ENCODE assay signal across 31 cellular contexts in the genomic region with DNA sequence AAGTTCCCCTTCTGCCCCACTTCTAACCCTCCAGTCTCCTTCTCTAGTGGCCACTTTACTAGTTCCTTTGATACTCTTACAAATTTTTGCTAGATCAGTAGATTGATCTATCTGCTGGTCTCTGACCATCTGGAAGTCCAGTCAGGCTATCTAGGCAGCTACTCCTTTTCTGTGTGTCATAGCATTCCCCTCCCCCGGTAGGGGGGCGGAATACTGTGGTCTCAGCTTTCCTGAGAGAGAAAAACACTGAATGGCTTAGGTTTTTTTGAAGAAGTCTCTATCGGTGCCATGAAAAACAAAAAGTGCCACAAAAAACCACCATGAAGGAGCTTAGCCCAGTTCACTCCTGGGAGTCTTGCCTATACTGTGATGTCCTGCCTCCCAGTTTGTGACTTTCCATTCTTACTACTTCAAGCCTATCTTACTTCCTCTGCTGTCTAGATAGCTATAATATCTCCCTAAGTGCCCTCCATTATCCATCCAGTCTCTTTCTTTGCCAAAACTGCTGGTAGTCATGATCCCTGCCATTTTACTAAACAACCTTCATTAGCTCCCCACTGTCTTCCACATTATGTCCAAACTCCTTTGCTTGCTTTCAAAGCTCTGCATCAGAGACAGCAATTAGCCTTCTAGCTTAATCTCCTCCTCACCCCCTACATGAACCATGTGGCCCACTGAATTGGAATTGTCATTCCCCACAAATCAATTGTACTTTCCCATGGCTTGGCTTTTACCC. TPM values are rescaled to one million over a fixed set of nuclear protein-coding genes. Genes with fewer than 3 reads are reported as not detected.
DNase-seq lines count a peak whose midpoint lies in the region; TF ChIP-seq lines count a peak whose summit lies in the region.
"Had no signal": no experiment of that assay in that cellular context is flagged by ENCODE, and none has a peak within 500 bp of the region (broad histone marks: within the 10 kb centered on the region; RNA-seq: fewer than 3 reads in every experiment).

No MANE protein-coding gene starts in this region.

- H2AFZ ChIP-seq in H9 (ENCODE audit: low read length): no peak overlapping the region
- H2AFZ ChIP-seq: parathyroid adenoma had no signal

- no peak overlapping the region for H2AK5ac ChIP-seq in H9 (ENCODE audit: insufficient read length, low read length)

- H2BK12ac ChIP-seq in H9 (ENCODE audit: insufficient read length, low read depth, low read length): no peak overlapping the region

- no peaks in the 10 kb centered on the region for H3K4me1 ChIP-seq in H9 (ENCODE audit: insufficient read depth, low read length)
- H3K4me1 ChIP-seq: ascending aorta, gastrocnemius medialis, parathyroid adenoma, testis had no signal

- H3K9me3 ChIP-seq in AG04450 (ENCODE audit: control insufficient read depth, insufficient read depth, low read length): no peaks in the 10 kb centered on the region
- H3K9me3 ChIP-seq in H9 (ENCODE audit: control insufficient read depth, low read depth, low read length): no peaks in the 10 kb centered on the region
- H3K9me3 ChIP-seq: ascending aorta, gastrocnemius medialis, MG63, testis had no signal

- no peak overlapping the region for H4K91ac ChIP-seq in H9 (ENCODE audit: insufficient read length, low read depth, low read length)

- peak overlapping the region in 2 of 3 experiments; percentile 12 to 46; a peak in 3 of 7 replicates for H3K27ac Mint-ChIP-seq in H9
- no peak overlapping the region for H3K27ac Mint-ChIP-seq in T-helper 2 cell treated with Interferon-gamma antibody and Interleukin-4, amounts not matched to agents 5 μg/mL and 100 μg/mL, for 36 hours
- H3K27ac Mint-ChIP-seq: activated naive CD8-positive, alpha-beta T cell; B cell; CD8-positive, alpha-beta T cell; memory B cell; stimulated activated naive CD8-positive, alpha-beta T cell treated with anti-CD3 and anti-CD28 coated beads, Interleukin-15, Interleukin-2, amounts not matched to agents 100 ng/mL and 50 ng/mL, for 24 hours; T-helper 1 cell treated with Interleukin-12 subunit alpha and Interleukin-12 subunit beta and Interleukin-4 antibody, amounts not matched to agents 30 μg/mL and 1 μg/mL, for 36 hours had no signal

- no peak overlapping the region for H3K4me3 ChIP-seq in AG04450 (ENCODE audit: low read depth, low read length)
- H3K4me3 ChIP-seq: ascending aorta, gastrocnemius medialis, MG63, testis had no signal

- no peak overlapping the region for H2BK15ac ChIP-seq in H9 (ENCODE audit: low read depth, low read length)

- no peak overlapping the region for H2BK120ac ChIP-seq in H9 (ENCODE audit: low read depth, low read length, poor library complexity, severe bottlenecking)

- WGBS in H9 (ENCODE audit: extremely low coverage, insufficient read length, low lambda C conversion rate): no CpG with 5 or more reads among the region's 3 CpGs

- H4K8ac ChIP-seq in H9 (replicated peaks; ENCODE audit: insufficient read length, low read depth, low read length): no peak overlapping the region

- no peak for TF ChIP-seq CTCF in AG04450 (IDR thresholded peaks at IDR 0.05; ENCODE audit: low read depth, low read length)
- no peak for TF ChIP-seq CTCF in H9 (conservative IDR thresholded peaks at IDR 0.05)

- H3K36me3 Mint-ChIP-seq in H9 (ENCODE audit: insufficient read depth in 1 of 3, low read depth in 3 of 3): peaks cover 27 to 87% (median 70%) of the 10 kb centered on the region in 3 experiments
- peaks cover 61% of the 10 kb centered on the region for H3K36me3 Mint-ChIP-seq in T-helper 2 cell treated with Interferon-gamma antibody and Interleukin-4, amounts not matched to agents 5 μg/mL and 100 μg/mL, for 36 hours (ENCODE audit: low read depth)

- DNase-seq in AG04450 (ENCODE audit: low read depth, low spot score) (no peak), H9 (no peak), amniotic epithelial cell (ENCODE audit: low read depth) (peak; percentile 18), iPS-NIHi11 (ENCODE audit: low spot score) (peak; percentile 19), NCI-H446 treated with DMSO at 0.1 percent for 48 hours (lab: John Stamatoyannopoulos, UW) (no peak), mucosa of gallbladder (ENCODE audit: low spot score) (no peak)
- DNase-seq in T-helper 2 cell treated with Interferon-gamma antibody and Interleukin-4, amounts not matched to agents 5 μg/mL and 100 μg/mL, for 36 hours (ENCODE audit: low spot score): no peak
- DNase-seq: activated CD4-positive, alpha-beta T cell treated with anti-CD3 and anti-CD28 coated beads for 4 hours; CD8-positive, alpha-beta T cell; cerebellar nuclear complex; gastrocnemius medialis; left cardiac atrium; MG63; NCI-H1105; NCI-H187 treated with DMSO at 0.1 percent for 48 hours; NCI-H526; NK-92 treated with Interleukin-12 subunit alpha and Interleukin-12 subunit beta, amount 100 ng/mL, for 24 hours; PC-3; retina; small intestine; testis had no signal

- H3K4me1 Mint-ChIP-seq in H9: peaks cover 7 to 8% of the 10 kb centered on the region in 2 experiments
- H3K4me1 Mint-ChIP-seq in T-helper 2 cell treated with Interferon-gamma antibody and Interleukin-4, amounts not matched to agents 5 μg/mL and 100 μg/mL, for 36 hours (ENCODE audit: low read depth): no peaks in the 10 kb centered on the region
- H3K4me1 Mint-ChIP-seq: B cell, memory B cell had no signal

- no peaks in the 10 kb centered on the region for H4K20me1 ChIP-seq in H9 (ENCODE audit: control insufficient read depth, insufficient read depth, insufficient read length)

- no peak overlapping the region for H2BK5ac ChIP-seq in H9 (ENCODE audit: insufficient read length, low read length)

- no peak overlapping the region for H3K4ac ChIP-seq in H9 (ENCODE audit: low read depth, low read length)

- H3K14ac ChIP-seq in H9 (ENCODE audit: insufficient read depth, low read length): no peak overlapping the region

- H3K27ac ChIP-seq in AG04450 (ENCODE audit: low read depth, low read length) (peak overlapping the region; percentile 12), H9 (ENCODE audit: insufficient read length, low read depth, low read length) (no peak overlapping the region)
- H3K27ac ChIP-seq: ascending aorta, gastrocnemius medialis, HL-60, KMS-11, parathyroid adenoma, testis, VCaP had no signal

- no peak overlapping the region for H3K4me3 Mint-ChIP-seq in H9
- no peak overlapping the region for H3K4me3 Mint-ChIP-seq in T-helper 2 cell treated with Interferon-gamma antibody and Interleukin-4, amounts not matched to agents 5 μg/mL and 100 μg/mL, for 36 hours
- H3K4me3 Mint-ChIP-seq: activated naive CD8-positive, alpha-beta T cell; B cell; CD8-positive, alpha-beta T cell; memory B cell; stimulated activated naive CD8-positive, alpha-beta T cell treated with anti-CD3 and anti-CD28 coated beads, Interleukin-15, Interleukin-2, amounts not matched to agents 100 ng/mL and 50 ng/mL, for 24 hours; T-helper 1 cell treated with Interleukin-12 subunit alpha and Interleukin-12 subunit beta and Interleukin-4 antibody, amounts not matched to agents 30 μg/mL and 1 μg/mL, for 36 hours had no signal

- H3T11ph ChIP-seq in H9 (ENCODE audit: low read length): no peak overlapping the region

- no peak overlapping the region for H4K5ac ChIP-seq in H9 (ENCODE audit: insufficient read length, low read depth, low read length)

- H3K4me2 ChIP-seq in H9 (ENCODE audit: insufficient read depth, insufficient read length, low read length): no peak overlapping the region
- H3K4me2 ChIP-seq: KMS-11 had no signal

- CTCF ChIA-PET in AG04450 (lab: Charles Lee): interaction anchor here (0.8 to 1.8 kb wide), 2 partner anchors 10 to 703 kb away, joined by 3 to 5 read pairs; no protein-coding TSS in a partner anchor

- H2BK20ac ChIP-seq in H9 (ENCODE audit: low read depth, low read length, poor library complexity, severe bottlenecking): no peak overlapping the region

- H3K27me3 ChIP-seq in AG04450 (ENCODE audit: control insufficient read depth, insufficient read depth, low read length): no peaks in the 10 kb centered on the region
- no peaks in the 10 kb centered on the region for H3K27me3 ChIP-seq in H9 (ENCODE audit: insufficient read depth, low read length)
- H3K27me3 ChIP-seq: ascending aorta, gastrocnemius medialis, MG63, testis had no signal

- no peaks in the 10 kb centered on the region for H3K79me1 ChIP-seq in H9 (ENCODE audit: insufficient read depth, low read depth, low read length, poor library complexity, severe bottlenecking)

- H3K23me2 ChIP-seq in H9 (ENCODE audit: insufficient read length, low read depth, low read length, poor library complexity, severe bottlenecking): no peaks in the 10 kb centered on the region

- H3K18ac ChIP-seq in H9 (ENCODE audit: insufficient read length, low read depth, low read length): no peak overlapping the region

- no peaks in the 10 kb centered on the region for H3K27me3 Mint-ChIP-seq in H9 (ENCODE audit: low read depth)
- H3K27me3 Mint-ChIP-seq in T-helper 2 cell treated with Interferon-gamma antibody and Interleukin-4, amounts not matched to agents 5 μg/mL and 100 μg/mL, for 36 hours (ENCODE audit: low read depth): no peaks in the 10 kb centered on the region
- H3K27me3 Mint-ChIP-seq: activated naive CD8-positive, alpha-beta T cell; B cell; memory B cell; stimulated activated naive CD8-positive, alpha-beta T cell treated with anti-CD3 and anti-CD28 coated beads, Interleukin-15, Interleukin-2, amounts not matched to agents 100 ng/mL and 50 ng/mL, for 24 hours had no signal

- no peak overlapping the region for H3K23ac ChIP-seq in H9 (ENCODE audit: insufficient read length, low read depth, low read length)

- H3K56ac ChIP-seq in H9 (ENCODE audit: insufficient read length, low read depth, low read length): no peak overlapping the region

- POLR2A ChIA-PET in AG04450 (lab: Yijun Ruan, JAX): no interaction called here

- no peak overlapping the region for H3K9ac ChIP-seq in H9 (ENCODE audit: extremely low read depth, insufficient read length, low read length)
- H3K9ac ChIP-seq: KMS-11, parathyroid adenoma had no signal

- H3K79me2 ChIP-seq in H9 (ENCODE audit: insufficient read depth, low read length): no peaks in the 10 kb centered on the region
- H3K79me2 ChIP-seq: parathyroid adenoma had no signal

- no peaks in the 10 kb centered on the region for H3K9me3 Mint-ChIP-seq in H9
- H3K9me3 Mint-ChIP-seq in T-helper 2 cell treated with Interferon-gamma antibody and Interleukin-4, amounts not matched to agents 5 μg/mL and 100 μg/mL, for 36 hours: no peaks in the 10 kb centered on the region
- H3K9me3 Mint-ChIP-seq: CD8-positive, alpha-beta T cell; memory B cell; stimulated activated naive CD8-positive, alpha-beta T cell treated with anti-CD3 and anti-CD28 coated beads, Interleukin-15, Interleukin-2, amounts not matched to agents 100 ng/mL and 50 ng/mL, for 24 hours; T-helper 1 cell treated with Interleukin-12 subunit alpha and Interleukin-12 subunit beta and Interleukin-4 antibody, amounts not matched to agents 30 μg/mL and 1 μg/mL, for 36 hours had no signal

RNA-seq across cellular contexts. Expression of gene TPGS2, which starts 29.9 kb away (rescaled TPM):
- polyA plus RNA-seq in AG04450 (2011; rRNA removed): 295 and 302 TPM in 2 replicates
- 226 and 240 TPM in 2 replicates for polyA minus RNA-seq in AG04450 (2011; rRNA and poly(A)+ RNA removed)
- total RNA-seq in H9 (2021) (139 and 147 TPM in 2 replicates), mucosa of gallbladder (66.3 TPM)

RNA-seq across cellular contexts. Expression of gene KIAA1328, which starts 30.0 kb away (rescaled TPM):
- 3.7 and 3.9 TPM in 2 replicates for polyA plus RNA-seq in AG04450 (2011; rRNA removed)
- polyA minus RNA-seq in AG04450 (2011; rRNA and poly(A)+ RNA removed): 5.3 and 11.3 TPM in 2 replicates
- total RNA-seq in H9 (2021): 4.9 and 5.8 TPM in 2 replicates
- 5.7 TPM for total RNA-seq in mucosa of gallbladder

Comparison
In these comparisons a context has a peak if more than half of its experiments do, and no peak if none do; other contexts are left out.
1. DNase-seq: peak in amniotic epithelial cell (single experiment) and iPS-NIHi11 (single experiment); none in AG04450 (single experiment), H9 (single experiment), NCI-H446 treated with DMSO at 0.1 percent for 48 hours (single experiment), mucosa of gallbladder (single experiment) and T-helper 2 cell treated with Interferon-gamma antibody and Interleukin-4, amounts not matched to agents 5 μg/mL and 100 μg/mL, for 36 hours (single experiment).